In the genomic region with DNA sequence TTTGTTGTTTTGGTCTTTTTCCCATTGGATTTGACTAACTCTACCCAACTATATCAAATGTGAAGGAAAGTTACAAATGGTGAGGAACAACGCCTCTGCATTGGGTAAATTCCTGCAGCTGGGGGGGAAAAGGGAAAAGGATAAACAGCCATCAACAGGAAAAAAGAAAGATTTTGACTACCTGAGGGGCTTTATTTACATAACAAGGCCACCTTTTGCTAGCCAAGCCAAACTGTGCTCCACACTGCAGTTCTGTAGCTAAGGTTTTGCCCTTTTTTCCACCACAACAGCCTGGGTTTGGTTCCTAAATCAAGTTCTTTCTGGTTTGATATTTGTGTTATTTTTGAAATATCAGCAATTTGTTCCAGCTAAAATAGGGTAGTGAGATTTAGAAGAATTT, we compare ENCODE assay signal across 20 cellular contexts. TPM values are rescaled to one million over a fixed set of nuclear protein-coding genes. Genes with fewer than 3 reads are reported as not detected.
"Had no signal": no experiment of that assay in that cellular context is flagged by ENCODE, and none has a peak within 500 bp of the region (broad histone marks: within the 10 kb centered on the region; RNA-seq: fewer than 3 reads in every experiment).

No MANE protein-coding gene starts in this region.

- H3K9me3 ChIP-seq: body of pancreas, left ventricle myocardium inferior, stomach had no signal

- H3K27ac ChIP-seq: body of pancreas, left ventricle myocardium inferior, stomach had no signal

- H3K4me3 ChIP-seq: body of pancreas, left ventricle myocardium inferior, stomach had no signal

- ATAC-seq: activated naive CD4-positive, alpha-beta T cell treated with anti-CD3 and anti-CD28 coated beads, Interleukin-2, amount 50 U/mL, for 72 hours; body of pancreas; effector memory CD8-positive, alpha-beta T cell had no signal

- H3K9me3 Mint-ChIP-seq: activated CD4-positive, alpha-beta T cell treated with anti-CD3 and anti-CD28 coated beads, Interleukin-2, amount 10 ng/mL, durations not matched to agents 24 days and 14 days; activated naive CD4-positive, alpha-beta T cell treated with anti-CD3 and anti-CD28 coated beads, Interleukin-2, amount 50 U/mL, for 72 hours; effector memory CD8-positive, alpha-beta T cell had no signal

- FAIRE-seq: kidney, urothelium cell line had no signal

- H3K27ac Mint-ChIP-seq: activated CD4-positive, alpha-beta T cell treated with anti-CD3 and anti-CD28 coated beads, Interleukin-2, amount 10 ng/mL, durations not matched to agents 24 days and 14 days; activated naive CD4-positive, alpha-beta T cell treated with anti-CD3 and anti-CD28 coated beads, Interleukin-2, amount 50 U/mL, for 72 hours; effector memory CD8-positive, alpha-beta T cell had no signal

- H3K4me1 Mint-ChIP-seq: activated CD4-positive, alpha-beta T cell treated with anti-CD3 and anti-CD28 coated beads, Interleukin-2, amount 10 ng/mL, durations not matched to agents 24 days and 14 days; neural crest cell had no signal

- H3K36me3 Mint-ChIP-seq: activated naive CD4-positive, alpha-beta T cell treated with anti-CD3 and anti-CD28 coated beads, Interleukin-2, amount 50 U/mL, for 72 hours had no signal

- H3K36me3 ChIP-seq: left ventricle myocardium inferior, stomach had no signal

- H3K27me3 ChIP-seq: body of pancreas, stomach had no signal

- DNase-seq: activated effector memory CD4-positive, alpha-beta T cell treated with Interleukin-2 at 50 U/mL for 16 hours; amniotic stem cell; central memory CD4-positive, alpha-beta T cell; effector memory CD8-positive, alpha-beta T cell; kidney; left ventricle myocardium inferior; mesendoderm; stimulated activated CD4-positive, alpha-beta T cell treated with anti-CD3 and anti-CD28 coated beads, Interleukin-12 subunit alpha, Interleukin-12 subunit beta, amount 100 ng/mL, for 4 hours; stimulated activated CD4-positive, alpha-beta T cell treated with anti-CD3 and anti-CD28 coated beads, Interleukin-4, amount 100 ng/mL, for 24 hours; stomach; T-helper 1 cell had no signal

- H3K4me3 Mint-ChIP-seq: activated CD4-positive, alpha-beta T cell treated with anti-CD3 and anti-CD28 coated beads, Interleukin-2, amount 10 ng/mL, durations not matched to agents 24 days and 14 days; effector memory CD8-positive, alpha-beta T cell; neural crest cell had no signal

- H3K4me1 ChIP-seq: body of pancreas, left ventricle myocardium inferior, stomach had no signal

RNA-seq across cellular contexts. Expression of gene RHOXF2B, which starts 40.8 kb away (rescaled TPM):
- total RNA-seq: activated CD4-positive, alpha-beta T cell treated with anti-CD3 and anti-CD28 coated beads, Interleukin-2, amount 10 ng/mL, durations not matched to agents 24 days and 14 days; activated naive CD4-positive, alpha-beta T cell treated with anti-CD3 and anti-CD28 coated beads, Interleukin-2, amount 50 U/mL, for 72 hours; body of pancreas; epithelial cell of proximal tubule; glomerular endothelial cell; kidney; left ventricle myocardium inferior; neural crest cell; osteocyte; stomach had no signal
- polyA plus RNA-seq: stomach, thymus had no signal
